18 cellular contexts compared by ENCODE assay signal in genomic region chr16:26863971-26864370, GRCh38.
A peak's percentile ranks its signal among the peaks of the same experiment; 100 is the strongest.
DNase-seq lines count a peak whose midpoint lies in the region; TF ChIP-seq lines count a peak whose summit lies in the region.
"Had no signal": no experiment of that assay in that cellular context is flagged by ENCODE, and none has a peak within 500 bp of the region (broad histone marks: within the 10 kb centered on the region; RNA-seq: fewer than 3 reads in every experiment).

No MANE protein-coding gene starts in this region.

- DNase-seq in NCI-H2029 treated with DMSO at 0.1 percent for 48 hours (lab: John Stamatoyannopoulos, UW) = peak; percentile 16
- DNase-seq in NCI-H748 treated with DMSO at 0.1 percent for 48 hours (lab: John Stamatoyannopoulos, UW) = peak; percentile 58
- DNase-seq in fibroblast of mammary gland (ENCODE audit: low read depth) = peak; percentile 2
- peak; percentile 44 for DNase-seq in prostate gland (ENCODE audit: low spot score)
- no peak for DNase-seq in NCI-H526 treated with DMSO at 0.1 percent for 48 hours (lab: John Stamatoyannopoulos, UW)
- DNase-seq in activated naive CD8-positive, alpha-beta T cell treated with anti-CD3 and anti-CD28 coated beads for 36 hours = no peak
- DNase-seq in head of caudate nucleus = no peak
- DNase-seq: DMS53, GDM1, IMR-90, NCI-H1417, NCI-H187, NCI-H526 had no signal

- H3K4me3 ChIP-seq in fibroblast of mammary gland (ENCODE audit: control insufficient read depth, low read depth, low read length) = no peak overlapping the region
- no peak overlapping the region for H3K4me3 ChIP-seq in prostate gland
- H3K4me3 ChIP-seq: A549 had no signal

- H3K36me3 Mint-ChIP-seq in activated naive CD8-positive, alpha-beta T cell treated with anti-CD3 and anti-CD28 coated beads for 36 hours = no peaks in the 10 kb centered on the region
- H3K36me3 Mint-ChIP-seq: CD14-positive monocyte had no signal

- no peak overlapping the region for H3K27ac Mint-ChIP-seq in activated naive CD8-positive, alpha-beta T cell treated with anti-CD3 and anti-CD28 coated beads for 36 hours
- H3K27ac Mint-ChIP-seq: B cell, CD14-positive monocyte had no signal

- no peaks in the 10 kb centered on the region for H3K27me3 ChIP-seq in prostate gland (replicated peaks; ENCODE audit: insufficient read depth)

- TF ChIP-seq POLR2A in prostate gland (IDR thresholded peaks at IDR 0.05) = no peak

- no peaks in the 10 kb centered on the region for H3K36me3 ChIP-seq in prostate gland

- peak overlapping the region in 1 of 2 donors; percentile 70 for H3K27ac ChIP-seq in prostate gland
- H3K27ac ChIP-seq: A549, KMS-11, RWPE1 had no signal

- peaks cover 23% of the 10 kb centered on the region for H3K27me3 Mint-ChIP-seq in activated naive CD8-positive, alpha-beta T cell treated with anti-CD3 and anti-CD28 coated beads for 36 hours

- intact Hi-C loops in prostate gland (cut with DNase I) (no loop called here), head of caudate nucleus (cut with DNase I) (no loop called here)

- TF ChIP-seq CTCF in fibroblast of mammary gland (conservative IDR thresholded peaks at IDR 0.05; ENCODE audit: control insufficient read depth, insufficient read depth, low read depth, low read length) (no peak), prostate gland (IDR thresholded peaks at IDR 0.05) (no peak)

- 23% methylated on average over 2 of the region's 2 CpGs for WGBS in prostate gland

- H3K4me3 Mint-ChIP-seq in activated naive CD8-positive, alpha-beta T cell treated with anti-CD3 and anti-CD28 coated beads for 36 hours = no peak overlapping the region
- H3K4me3 Mint-ChIP-seq: B cell, CD14-positive monocyte had no signal

- H3K9me3 ChIP-seq in prostate gland = no peaks in the 10 kb centered on the region
- H3K9me3 ChIP-seq: A549 had no signal

- H3K9me3 Mint-ChIP-seq in activated naive CD8-positive, alpha-beta T cell treated with anti-CD3 and anti-CD28 coated beads for 36 hours = peaks cover 19% of the 10 kb centered on the region

- peaks cover 2% of the 10 kb centered on the region for H3K4me1 ChIP-seq in prostate gland (replicated peaks)
- H3K4me1 ChIP-seq: A549 had no signal

- H3K4me1 Mint-ChIP-seq in activated naive CD8-positive, alpha-beta T cell treated with anti-CD3 and anti-CD28 coated beads for 36 hours = no peaks in the 10 kb centered on the region
- H3K4me1 Mint-ChIP-seq: B cell, CD14-positive monocyte had no signal

Comparison
In these comparisons a context has a peak if more than half of its experiments do, and no peak if none do; other contexts are left out.
1. DNase-seq: peak in NCI-H2029 treated with DMSO at 0.1 percent for 48 hours (single experiment), NCI-H748 treated with DMSO at 0.1 percent for 48 hours (single experiment), fibroblast of mammary gland (single experiment) and prostate gland (single experiment); none in NCI-H526 treated with DMSO at 0.1 percent for 48 hours (single experiment), activated naive CD8-positive, alpha-beta T cell treated with anti-CD3 and anti-CD28 coated beads for 36 hours (single experiment) and head of caudate nucleus (0 of 42).